8 cellular contexts compared by ENCODE assay signal in the genomic region with DNA sequence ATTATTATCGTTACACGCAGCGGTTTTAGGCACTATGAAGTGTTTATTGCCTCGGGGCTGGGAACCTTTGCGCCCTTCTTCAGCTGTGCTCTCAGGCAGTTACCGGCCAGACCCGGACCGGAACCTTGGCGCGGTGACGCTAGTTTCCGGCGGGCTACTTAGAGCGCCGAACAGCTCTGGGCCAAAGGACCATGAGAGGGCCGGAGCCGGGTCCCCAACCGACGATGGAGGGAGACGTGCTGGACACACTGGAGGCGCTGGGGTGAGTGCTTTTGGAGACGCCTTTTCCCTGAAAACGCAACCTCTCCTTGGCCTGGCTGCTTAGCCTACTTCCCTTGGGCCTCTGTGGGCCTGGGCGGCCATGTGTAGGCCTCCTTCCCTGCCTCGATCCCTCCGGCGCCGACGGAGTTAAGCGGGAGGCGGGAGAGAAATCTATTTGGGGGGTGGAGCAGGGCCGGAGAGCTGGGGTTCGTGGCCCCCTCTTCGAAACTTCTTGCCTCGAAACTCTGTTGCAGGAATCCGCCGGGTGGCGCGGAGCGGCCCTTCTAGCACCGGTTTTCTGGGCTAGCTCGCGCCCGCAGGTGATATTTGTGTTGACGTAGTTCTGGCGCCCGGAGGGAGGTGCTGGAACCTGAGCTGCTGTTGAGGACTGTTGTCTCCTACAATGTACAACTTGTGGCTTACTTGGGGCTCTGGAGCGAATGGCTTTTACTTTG. TPM values are rescaled to one million over a fixed set of nuclear protein-coding genes. Genes with fewer than 3 reads are reported as not detected.
DNase-seq lines count a peak whose midpoint lies in the region; ATAC-seq and TF ChIP-seq lines count a peak whose summit lies in the region.

FAM98B (plus strand) TSS at position 157 of the 716 bp plus-strand sequence; CDS start at position 192, 35 bp downstream.

- no peaks in the 10 kb centered on the region for H3K9me3 ChIP-seq in ascending aorta
- H3K9me3 ChIP-seq in right cardiac atrium (ENCODE audit: control insufficient read depth, low read length) = no peaks in the 10 kb centered on the region
- no peaks in the 10 kb centered on the region for H3K9me3 ChIP-seq in uterus

- H3K36me3 ChIP-seq in ascending aorta (no peaks in the 10 kb centered on the region), uterus (no peaks in the 10 kb centered on the region)

- H3K4me3 ChIP-seq in ascending aorta = peak within 1 kb of the TSS; percentile 84 to 86
- peak within 1 kb of the TSS; percentile 99 for H3K4me3 ChIP-seq in right cardiac atrium (ENCODE audit: low read length)
- H3K4me3 ChIP-seq in uterus = peak within 1 kb of the TSS; percentile 64 to 96

- TF ChIP-seq CTCF in ascending aorta (IDR thresholded peaks at IDR 0.05) (no peak), uterus (IDR thresholded peaks at IDR 0.05) (peak in 2 of 4 experiments; percentile 6 to 10)

- intact Hi-C loops in T-helper 2 cell treated with Interferon-gamma antibody and Interleukin-4, amounts not matched to agents 100 ng/mL and 5 ng/mL, for 36 hours (cut with micrococcal nuclease) = loop anchor here (1.0 to 2.0 kb wide), 3 partner anchors 14 to 236 kb away; no protein-coding TSS in a partner anchor
- intact Hi-C loops in ascending aorta (cut with DNase I) (loop anchor here (1.0 kb wide), 1 partner anchor 202 kb away; the partner anchor contains the start of gene SPRED1), right cardiac atrium (cut with DNase I) (no loop called here), uterus (cut with DNase I; ENCODE audit: low total_unique reads) (no loop called here)

- ATAC-seq in GM18498 (IDR thresholded peaks at IDR 0.05; ENCODE audit: unreplicated experiment) (peak; percentile 93), HG02852 (IDR thresholded peaks at IDR 0.05; ENCODE audit: unreplicated experiment) (peak; percentile 89), right cardiac atrium (peak; percentile 98 to 99)

- under 1% methylated on average over 48 of the region's 48 CpGs for WGBS in right cardiac atrium

- peak; percentile 70 for DNase-seq in NCI-H146 (lab: John Stamatoyannopoulos, UW)
- peak; percentile 36 to 92 for DNase-seq in ascending aorta (ENCODE audit: low spot score in 2 of 2)
- DNase-seq in right cardiac atrium = peak; percentile 86 to 95 (median 95)
- peak; percentile 90 for DNase-seq in putamen (ENCODE audit: low spot score)
- DNase-seq in uterus = peak; percentile 83 to 89

- TF ChIP-seq POLR2A in uterus (IDR thresholded peaks at IDR 0.05) = peak in 1 of 2 donors; percentile 50

- H3K27ac ChIP-seq in ascending aorta (peak within 1 kb of the TSS; percentile 92 to 95), right cardiac atrium (ENCODE audit: low read length) (peak within 1 kb of the TSS; percentile 100), uterus (peak within 1 kb of the TSS; percentile 91)

- H3K27me3 ChIP-seq in ascending aorta (no peaks in the 10 kb centered on the region), right cardiac atrium (ENCODE audit: control insufficient read depth, insufficient read depth) (no peaks in the 10 kb centered on the region), uterus (no peaks in the 10 kb centered on the region)

- H3K4me1 ChIP-seq in ascending aorta (peaks cover 0 to 7% of the 10 kb centered on the region in 2 donors), right cardiac atrium (ENCODE audit: control insufficient read depth, insufficient read depth, low read length) (no peaks in the 10 kb centered on the region), uterus (no peaks in the 10 kb centered on the region)

RNA-seq across cellular contexts. Expression of gene FAM98B, which starts in this region (rescaled TPM):
- total RNA-seq in T-helper 2 cell treated with Interferon-gamma antibody and Interleukin-4, amounts not matched to agents 100 ng/mL and 5 ng/mL, for 36 hours = 42.3 and 53.4 TPM in 2 replicates
- total RNA-seq in ascending aorta (6.4 TPM), right cardiac atrium (10 to 100 TPM; 20.5 to 26.8 (median 26.6) TPM), uterus (10 to 100 TPM in 3 of 4 donors, 1 to 10 TPM in 1; 7.4 to 46.0 (median 33.2) TPM)
- 13.9 TPM for polyA plus RNA-seq in right cardiac atrium

Comparison
In these comparisons a context has a peak if more than half of its experiments do, and no peak if none do; other contexts are left out.
1. Peak in every context shown above with its lines: DNase-seq, ATAC-seq, H3K4me3 ChIP-seq and H3K27ac ChIP-seq.
2. intact Hi-C loops: an anchor here in T-helper 2 cell treated with Interferon-gamma antibody and Interleukin-4, amounts not matched to agents 100 ng/mL and 5 ng/mL, for 36 hours (1.0 to 2.0 kb wide) and ascending aorta (1.0 kb wide); none called in right cardiac atrium and uterus.